Comparison of ENCODE assay signal across 9 cellular contexts in the genomic region with DNA sequence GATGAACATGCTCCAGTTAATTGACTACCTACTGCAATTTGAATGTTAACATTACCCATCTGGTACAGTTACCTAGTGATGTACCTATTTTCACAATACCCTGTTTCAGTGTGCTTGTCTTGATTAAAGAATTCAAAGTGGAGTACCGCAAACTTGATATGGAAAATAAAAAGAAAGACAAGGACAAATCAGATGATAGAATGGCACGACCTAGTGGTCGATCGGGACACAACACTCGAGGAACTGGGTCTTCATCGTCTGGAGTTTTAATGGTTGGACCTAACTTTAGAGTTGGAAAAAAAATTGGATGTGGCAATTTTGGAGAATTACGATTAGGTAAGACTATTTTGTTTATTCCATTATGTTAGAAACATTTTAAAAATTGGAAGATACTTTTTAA. TPM values are rescaled to one million over a fixed set of nuclear protein-coding genes. Genes with fewer than 3 reads are reported as not detected.
DNase-seq lines count a peak whose midpoint lies in the region; ATAC-seq and TF ChIP-seq lines count a peak whose summit lies in the region.
"Had no signal": no experiment of that assay in that cellular context is flagged by ENCODE, and none has a peak within 500 bp of the region (broad histone marks: within the 10 kb centered on the region; RNA-seq: fewer than 3 reads in every experiment).

No MANE protein-coding gene starts in this region.

- no peaks in the 10 kb centered on the region for H3K9me3 Mint-ChIP-seq in activated naive CD8-positive, alpha-beta T cell treated with anti-CD3 and anti-CD28 coated beads, Interleukin-2, amount 50 U/mL, for 24 hours
- no peaks in the 10 kb centered on the region for H3K9me3 Mint-ChIP-seq in activated T-helper 17 cell treated with anti-CD3 and anti-CD28 coated beads, Interleukin-2, amount 50 U/mL, for 72 hours

- no peaks in the 10 kb centered on the region for H3F3A ChIP-seq in Loucy (ENCODE audit: low read depth)

- peaks cover 61% of the 10 kb centered on the region for H3K4me1 Mint-ChIP-seq in activated naive CD8-positive, alpha-beta T cell treated with anti-CD3 and anti-CD28 coated beads, Interleukin-2, amount 50 U/mL, for 24 hours
- peaks cover 20% of the 10 kb centered on the region for H3K4me1 Mint-ChIP-seq in activated T-helper 17 cell treated with anti-CD3 and anti-CD28 coated beads, Interleukin-2, amount 50 U/mL, for 72 hours

- no peaks in the 10 kb centered on the region for H3K36me3 ChIP-seq in Loucy (ENCODE audit: insufficient read depth, low read length)
- H3K36me3 ChIP-seq: neutrophil had no signal

- no peak for ATAC-seq in activated naive CD8-positive, alpha-beta T cell treated with anti-CD3 and anti-CD28 coated beads, Interleukin-2, amount 50 U/mL, for 24 hours
- ATAC-seq in activated T-helper 17 cell treated with anti-CD3 and anti-CD28 coated beads, Interleukin-2, amount 50 U/mL, for 72 hours (replicated peaks) = no peak
- ATAC-seq in GM21447 (IDR thresholded peaks at IDR 0.05; ENCODE audit: unreplicated experiment) = no peak

- peaks cover 10% of the 10 kb centered on the region for H3K4me1 ChIP-seq in Loucy (ENCODE audit: insufficient read depth, low read length, poor library complexity, severe bottlenecking)

- peak; percentile 54 for TF ChIP-seq CTCF in Loucy (conservative IDR thresholded peaks at IDR 0.05; ENCODE audit: low read length)

- no peaks in the 10 kb centered on the region for H3K9me2 ChIP-seq in Loucy (replicated peaks; ENCODE audit: low read depth, low read length)

- no peaks in the 10 kb centered on the region for H3K27me3 Mint-ChIP-seq in activated naive CD8-positive, alpha-beta T cell treated with anti-CD3 and anti-CD28 coated beads, Interleukin-2, amount 50 U/mL, for 24 hours
- no peaks in the 10 kb centered on the region for H3K27me3 Mint-ChIP-seq in activated T-helper 17 cell treated with anti-CD3 and anti-CD28 coated beads, Interleukin-2, amount 50 U/mL, for 72 hours

- no peak overlapping the region for H3K4me3 Mint-ChIP-seq in activated naive CD8-positive, alpha-beta T cell treated with anti-CD3 and anti-CD28 coated beads, Interleukin-2, amount 50 U/mL, for 24 hours
- H3K4me3 Mint-ChIP-seq in activated T-helper 17 cell treated with anti-CD3 and anti-CD28 coated beads, Interleukin-2, amount 50 U/mL, for 72 hours = no peak overlapping the region

- no peaks in the 10 kb centered on the region for H3K27me3 ChIP-seq in Loucy (ENCODE audit: insufficient read depth, low read length, poor library complexity, severe bottlenecking)
- H3K27me3 ChIP-seq: neutrophil had no signal

- no peak overlapping the region for H3K9ac ChIP-seq in Loucy (ENCODE audit: low read depth, low read length, poor library complexity, severe bottlenecking)

- H3K27ac Mint-ChIP-seq in activated naive CD8-positive, alpha-beta T cell treated with anti-CD3 and anti-CD28 coated beads, Interleukin-2, amount 50 U/mL, for 24 hours = no peak overlapping the region
- H3K27ac Mint-ChIP-seq in activated T-helper 17 cell treated with anti-CD3 and anti-CD28 coated beads, Interleukin-2, amount 50 U/mL, for 72 hours = no peak overlapping the region

- DNase-seq in Caki2 (ENCODE audit: low read depth) = peak; percentile 24
- peak; percentile 11 for DNase-seq in activated naive CD8-positive, alpha-beta T cell treated with anti-CD3 and anti-CD28 coated beads, Interleukin-2, amount 50 U/mL, for 24 hours
- DNase-seq in lung microvascular endothelial cell (ENCODE audit: low read depth in 2 of 2) = peak; percentile 15 to 44
- DNase-seq in activated CD8-positive, alpha-beta memory T cell treated with anti-CD3 and anti-CD28 coated beads for 24 hours = no peak
- no peak for DNase-seq in NCI-H2029 (lab: John Stamatoyannopoulos, UW)

- no peaks in the 10 kb centered on the region for H3K9me3 ChIP-seq in Loucy (ENCODE audit: insufficient read depth, low read depth, low read length)
- H3K9me3 ChIP-seq: neutrophil had no signal

- peaks cover 13% of the 10 kb centered on the region for H3K36me3 Mint-ChIP-seq in activated naive CD8-positive, alpha-beta T cell treated with anti-CD3 and anti-CD28 coated beads, Interleukin-2, amount 50 U/mL, for 24 hours (ENCODE audit: low read depth)
- peaks cover 28% of the 10 kb centered on the region for H3K36me3 Mint-ChIP-seq in activated T-helper 17 cell treated with anti-CD3 and anti-CD28 coated beads, Interleukin-2, amount 50 U/mL, for 72 hours (ENCODE audit: low read depth)

- H4K20me1 ChIP-seq in Loucy (ENCODE audit: insufficient read depth, low read length, poor library complexity, severe bottlenecking) = no peaks in the 10 kb centered on the region

- no peak overlapping the region for H3K4me2 ChIP-seq in Loucy (ENCODE audit: low read depth, low read length, poor library complexity, severe bottlenecking)

- H2AFZ ChIP-seq in Loucy (ENCODE audit: low read length) = no peak overlapping the region

- H3K79me2 ChIP-seq in Loucy (ENCODE audit: insufficient read depth, low read length) = peaks cover 41% of the 10 kb centered on the region

- H3K4me3 ChIP-seq in Loucy (ENCODE audit: low read length, poor library complexity, severe bottlenecking) = no peak overlapping the region

- in situ Hi-C loops in Caki2 (cut with HindIII; ENCODE audit: low pct_unique_long_range_greater_than_20kb, low sequenced_read_pairs) = no loop called here

RNA-seq across cellular contexts. Expression of gene CSNK1G3, which starts 33.5 kb away (rescaled TPM):
- total RNA-seq in Caki2 (2014; rRNA removed; shearing (Covaris generic); ENCODE audit: low replicate concordance) = 18.1 and 20.2 TPM in 2 replicates
- 27.9 and 50.4 TPM in 2 replicates for total RNA-seq in lung microvascular endothelial cell
- total RNA-seq in activated T-helper 17 cell treated with anti-CD3 and anti-CD28 coated beads, Interleukin-2, amount 50 U/mL, for 72 hours = 10 to 100 TPM; 27.6 to 39.5 TPM

Comparison
In these comparisons a context has a peak if more than half of its experiments do, and no peak if none do; other contexts are left out.
1. DNase-seq: peak in Caki2 (single experiment), activated naive CD8-positive, alpha-beta T cell treated with anti-CD3 and anti-CD28 coated beads, Interleukin-2, amount 50 U/mL, for 24 hours (single experiment) and lung microvascular endothelial cell (2 of 2); none in activated CD8-positive, alpha-beta memory T cell treated with anti-CD3 and anti-CD28 coated beads for 24 hours (single experiment) and NCI-H2029 (single experiment).